ENCODE assay signal across 11 cellular contexts in genomic region chr17:48587276-48588073, GRCh38. TPM values are rescaled to one million over a fixed set of nuclear protein-coding genes. Genes with fewer than 3 reads are reported as not detected.
DNase-seq lines count a peak whose midpoint lies in the region; ATAC-seq and TF ChIP-seq lines count a peak whose summit lies in the region.
"Had no signal": no experiment of that assay in that cellular context is flagged by ENCODE, and none has a peak within 500 bp of the region (broad histone marks: within the 10 kb centered on the region; RNA-seq: fewer than 3 reads in every experiment).

No MANE protein-coding gene starts in this region.

- peaks cover 100% of the 10 kb centered on the region for H3K79me2 ChIP-seq in Loucy (ENCODE audit: insufficient read depth, low read length)
- no peaks in the 10 kb centered on the region for H3K79me2 ChIP-seq in neural progenitor cell (ENCODE audit: low read depth)

- H3K9me3 Mint-ChIP-seq in CD4-positive, alpha-beta T cell: no peaks in the 10 kb centered on the region
- H3K9me3 Mint-ChIP-seq in natural killer cell: no peaks in the 10 kb centered on the region
- H3K9me3 Mint-ChIP-seq in neural progenitor cell: peaks cover 14% of the 10 kb centered on the region

- peaks cover 87% of the 10 kb centered on the region for H3K27me3 ChIP-seq in CD4-positive, alpha-beta T cell (ENCODE audit: control insufficient read depth, insufficient read depth, low read length)
- H3K27me3 ChIP-seq in Loucy (ENCODE audit: insufficient read depth, low read length, poor library complexity, severe bottlenecking): peaks cover 43% of the 10 kb centered on the region
- H3K27me3 ChIP-seq in neural progenitor cell: peaks cover 100% of the 10 kb centered on the region
- peaks cover 100% of the 10 kb centered on the region for H3K27me3 ChIP-seq in left ventricle myocardium inferior (ENCODE audit: low read depth)

- H3K36me3 ChIP-seq in Loucy (ENCODE audit: insufficient read depth, low read length) (peaks cover 39% of the 10 kb centered on the region), neural progenitor cell (no peaks in the 10 kb centered on the region), left ventricle myocardium inferior (no peaks in the 10 kb centered on the region)

- H2AFZ ChIP-seq in Loucy (ENCODE audit: low read length): no peak overlapping the region
- H2AFZ ChIP-seq in neural progenitor cell (replicated peaks): no peak overlapping the region

- H3K27me3 Mint-ChIP-seq in CD4-positive, alpha-beta T cell: peaks cover 100% of the 10 kb centered on the region
- H3K27me3 Mint-ChIP-seq in natural killer cell (ENCODE audit: low read depth in 2 of 2) (peaks cover 78 to 81% of the 10 kb centered on the region in 2 donors), neural progenitor cell (ENCODE audit: insufficient read depth, low read depth) (peaks cover 97% of the 10 kb centered on the region)

- H3K4me3 ChIP-seq in Loucy (ENCODE audit: low read length, poor library complexity, severe bottlenecking) (peak overlapping the region; percentile 89), neural progenitor cell (no peak overlapping the region), left ventricle myocardium inferior (no peak overlapping the region)

- H3K27ac Mint-ChIP-seq in CD4-positive, alpha-beta T cell: no peak overlapping the region
- H3K27ac Mint-ChIP-seq in natural killer cell: no peak overlapping the region
- no peak overlapping the region for H3K27ac Mint-ChIP-seq in neural progenitor cell

- no peaks in the 10 kb centered on the region for H3F3A ChIP-seq in Loucy (ENCODE audit: low read depth)
- no peaks in the 10 kb centered on the region for H3F3A ChIP-seq in neural progenitor cell (ENCODE audit: low read depth)

- ATAC-seq in CD4-positive, alpha-beta T cell (ENCODE audit: poor library complexity): no peak
- ATAC-seq in natural killer cell (no peak), GM19397 (IDR thresholded peaks at IDR 0.05; ENCODE audit: unreplicated experiment) (no peak), GM18498 (IDR thresholded peaks at IDR 0.05; ENCODE audit: unreplicated experiment) (no peak)

- no peaks in the 10 kb centered on the region for H3K9me2 ChIP-seq in Loucy (replicated peaks; ENCODE audit: low read depth, low read length)

- H3K9me3 ChIP-seq in CD4-positive, alpha-beta T cell (ENCODE audit: control insufficient read depth, low read length): no peaks in the 10 kb centered on the region
- H3K9me3 ChIP-seq in Loucy (ENCODE audit: insufficient read depth, low read depth, low read length) (no peaks in the 10 kb centered on the region), neural progenitor cell (ENCODE audit: low read depth) (no peaks in the 10 kb centered on the region), left ventricle myocardium inferior (replicated peaks) (no peaks in the 10 kb centered on the region)

- H4K20me1 ChIP-seq in Loucy (ENCODE audit: insufficient read depth, low read length, poor library complexity, severe bottlenecking) (peaks cover 94% of the 10 kb centered on the region), neural progenitor cell (ENCODE audit: low read depth) (peaks cover 93% of the 10 kb centered on the region)

- no peak for DNase-seq in CD4-positive, alpha-beta T cell
- DNase-seq in amniotic epithelial cell (ENCODE audit: low read depth): peak; percentile 73
- DNase-seq in natural killer cell: no peak
- no peak for DNase-seq in neural progenitor cell (ENCODE audit: low spot score)
- DNase-seq in left ventricle myocardium inferior: no peak
- DNase-seq: activated naive CD4-positive, alpha-beta T cell treated with anti-CD3 and anti-CD28 coated beads, Interleukin-2, amount 50 U/mL, for 16 hours; EL; erythroblast had no signal

- POLR2A ChIA-PET in CD4-positive, alpha-beta T cell (lab: Charles Lee): interaction anchor here (2.0 to 2.1 kb wide), 2 partner anchors 23 to 254 kb away, joined by 5 to 6 read pairs; no protein-coding TSS in a partner anchor

- H3K4me1 ChIP-seq in Loucy (ENCODE audit: insufficient read depth, low read length, poor library complexity, severe bottlenecking) (peaks cover 56% of the 10 kb centered on the region), neural progenitor cell (no peaks in the 10 kb centered on the region), left ventricle myocardium inferior (peaks cover 18% of the 10 kb centered on the region)

- H3K27ac ChIP-seq in CD4-positive, alpha-beta T cell (ENCODE audit: low read depth, low read length): no peak overlapping the region
- no peak overlapping the region for H3K27ac ChIP-seq in neural progenitor cell
- H3K27ac ChIP-seq in left ventricle myocardium inferior (replicated peaks): no peak overlapping the region

- H3K9ac ChIP-seq in Loucy (ENCODE audit: low read depth, low read length, poor library complexity, severe bottlenecking): peak overlapping the region; percentile 100
- H3K9ac ChIP-seq in neural progenitor cell: no peak overlapping the region

- peak overlapping the region; percentile 98 for H3K4me2 ChIP-seq in Loucy (ENCODE audit: low read depth, low read length, poor library complexity, severe bottlenecking)
- no peak overlapping the region for H3K4me2 ChIP-seq in neural progenitor cell

- peak overlapping the region; percentile 27 for H3K4me3 Mint-ChIP-seq in CD4-positive, alpha-beta T cell
- H3K4me3 Mint-ChIP-seq in natural killer cell (peak overlapping the region; percentile 49), neural progenitor cell (no peak overlapping the region)

- CTCF ChIA-PET in CD4-positive, alpha-beta T cell (lab: Charles Lee): interaction anchor here (1.2 to 2.4 kb wide), 6 partner anchors 25 to 280 kb away, joined by 3 to 11 read pairs (median 8); no protein-coding TSS in a partner anchor

- H3K4me1 Mint-ChIP-seq in CD4-positive, alpha-beta T cell (ENCODE audit: low read depth): peaks cover 27% of the 10 kb centered on the region
- peaks cover 27 to 39% of the 10 kb centered on the region in 2 donors for H3K4me1 Mint-ChIP-seq in natural killer cell
- peaks cover 4% of the 10 kb centered on the region for H3K4me1 Mint-ChIP-seq in neural progenitor cell

- no peak for TF ChIP-seq CTCF in CD4-positive, alpha-beta T cell (IDR thresholded peaks at IDR 0.05)
- TF ChIP-seq CTCF in Loucy (conservative IDR thresholded peaks at IDR 0.05; ENCODE audit: low read length): no peak
- TF ChIP-seq CTCF in natural killer cell (IDR thresholded peaks at IDR 0.05): no peak
- no peak for TF ChIP-seq CTCF in neural progenitor cell (IDR thresholded peaks at IDR 0.05)
- no peak for TF ChIP-seq CTCF in left ventricle myocardium inferior (IDR thresholded peaks at IDR 0.05; ENCODE audit: borderline replicate concordance)

- no peaks in the 10 kb centered on the region for H3K36me3 Mint-ChIP-seq in CD4-positive, alpha-beta T cell (ENCODE audit: low read depth)
- no peaks in the 10 kb centered on the region for H3K36me3 Mint-ChIP-seq in natural killer cell
- no peaks in the 10 kb centered on the region for H3K36me3 Mint-ChIP-seq in neural progenitor cell

- intact Hi-C loops in CD4-positive, alpha-beta T cell (cut with DNase I, micrococcal nuclease): no loop called here
- intact Hi-C loops in natural killer cell (cut with micrococcal nuclease): no loop called here
- intact Hi-C loops in left ventricle myocardium inferior (cut with micrococcal nuclease): no loop called here

RNA-seq across cellular contexts. Expression of gene HOXB3, which starts 2.6 kb away (rescaled TPM):
- under 1 TPM; 0.25 to 0.36 TPM for total RNA-seq in CD4-positive, alpha-beta T cell
- 10 to 100 TPM in 2 of 3 donors, 1 to 10 TPM in 1; 7.9 to 15.6 (median 15.3) TPM for total RNA-seq in natural killer cell
- not detected in 2 replicates for total RNA-seq in neural progenitor cell (ENCODE audit: low replicate concordance)
- total RNA-seq in left ventricle myocardium inferior: 0.91 TPM

RNA-seq across cellular contexts. Expression of gene HOXB5, which starts 6.1 kb away (rescaled TPM):
- total RNA-seq in CD4-positive, alpha-beta T cell: not detected
- total RNA-seq in natural killer cell (not detected), neural progenitor cell (ENCODE audit: low replicate concordance) (not detected in 2 replicates), left ventricle myocardium inferior (not detected)

RNA-seq across cellular contexts. Expression of gene HOXB4, which starts 9.3 kb away (rescaled TPM):
- total RNA-seq in CD4-positive, alpha-beta T cell: under 1 TPM; 0.16 to 0.17 TPM
- total RNA-seq in natural killer cell (1 to 10 TPM; 3.5 to 6.7 (median 5.7) TPM), neural progenitor cell (ENCODE audit: low replicate concordance) (not detected in 2 replicates), left ventricle myocardium inferior (0.25 TPM)

RNA-seq across cellular contexts. Expression of gene HOXB6, which starts 17.3 kb away (rescaled TPM):
- total RNA-seq in CD4-positive, alpha-beta T cell: not detected
- not detected for total RNA-seq in natural killer cell
- total RNA-seq in neural progenitor cell (ENCODE audit: low replicate concordance): not detected in 2 replicates
- total RNA-seq in left ventricle myocardium inferior: 0.66 TPM

RNA-seq across cellular contexts. Expression of gene HOXB7, which starts 23.3 kb away (rescaled TPM):
- total RNA-seq in CD4-positive, alpha-beta T cell: not detected
- total RNA-seq in natural killer cell: 1 to 10 TPM in 1 of 3 donors, under 1 TPM in 2; 0.45 to 1.4 (median 0.97) TPM
- not detected in 2 replicates for total RNA-seq in neural progenitor cell (ENCODE audit: low replicate concordance)
- 0.16 TPM for total RNA-seq in left ventricle myocardium inferior
